ENCODE assay signal across 21 cellular contexts in genomic region chr2:218427741-218428140, GRCh38. TPM values are rescaled to one million over a fixed set of nuclear protein-coding genes. Genes with fewer than 3 reads are reported as not detected.
DNase-seq lines count a peak whose midpoint lies in the region; ATAC-seq, FAIRE-seq and TF ChIP-seq lines count a peak whose summit lies in the region.
"Had no signal": no experiment of that assay in that cellular context is flagged by ENCODE, and none has a peak within 500 bp of the region (broad histone marks: within the 10 kb centered on the region; RNA-seq: fewer than 3 reads in every experiment).

No MANE protein-coding gene starts in this region.

- no peak overlapping the region for H3K4me2 ChIP-seq in H9 (ENCODE audit: insufficient read depth, insufficient read length, low read length)
- H3K4me2 ChIP-seq in H1 (ENCODE audit: insufficient read depth in 1 of 2, low read depth in 2 of 2, low read length in 2 of 2), result no peak overlapping the region
- no peak overlapping the region for H3K4me2 ChIP-seq in mesendoderm (ENCODE audit: low read length)
- H3K4me2 ChIP-seq in mesenchymal stem cell (ENCODE audit: low read length, poor library complexity, severe bottlenecking), result no peak overlapping the region

- H3K18ac ChIP-seq in H9 (ENCODE audit: insufficient read length, low read depth, low read length) (no peak overlapping the region), H1 (ENCODE audit: extremely low read depth, low read length) (no peak overlapping the region), mesendoderm (ENCODE audit: low read length) (no peak overlapping the region), mesenchymal stem cell (ENCODE audit: low read depth in 1 of 2, low read length in 2 of 2) (no peak overlapping the region)

- H3K27me3 Mint-ChIP-seq in H9 (ENCODE audit: low read depth), result peaks cover 1% of the 10 kb centered on the region

- H4K20me1 ChIP-seq in H9 (ENCODE audit: control insufficient read depth, insufficient read depth, insufficient read length), result no peaks in the 10 kb centered on the region
- H4K20me1 ChIP-seq in H1 (replicated peaks in 1 of 2; ENCODE audit: control insufficient read depth in 1 of 2, insufficient read depth in 2 of 2, low read length in 2 of 2), result no peaks in the 10 kb centered on the region

- H3K27ac ChIP-seq in H9 (ENCODE audit: insufficient read length, low read depth, low read length), result no peak overlapping the region
- no peak overlapping the region for H3K27ac ChIP-seq in H1 (ENCODE audit: low read depth, low read length)
- no peak overlapping the region for H3K27ac ChIP-seq in mesendoderm (ENCODE audit: low read depth, low read length)
- no peak overlapping the region for H3K27ac ChIP-seq in upper lobe of right lung
- no peak overlapping the region for H3K27ac ChIP-seq in mesenchymal stem cell (ENCODE audit: low read length, poor library complexity, severe bottlenecking)
- H3K27ac ChIP-seq: HL-60, SJSA1 had no signal

- TF ChIP-seq EP300 in H1 (IDR thresholded peaks at IDR 0.05; ENCODE audit: borderline replicate concordance in 1 of 2, low read depth in 2 of 2, low read length in 2 of 2), result no peak

- H3K79me2 ChIP-seq in H9 (ENCODE audit: insufficient read depth, low read length) (no peaks in the 10 kb centered on the region), H1 (ENCODE audit: control insufficient read depth in 1 of 2, insufficient read depth in 2 of 2, low read length in 2 of 2) (no peaks in the 10 kb centered on the region), mesendoderm (ENCODE audit: control insufficient read depth, insufficient read depth, low read length) (no peaks in the 10 kb centered on the region)

- H2BK5ac ChIP-seq in H9 (ENCODE audit: insufficient read length, low read length) (no peak overlapping the region), H1 (ENCODE audit: low read depth, low read length) (no peak overlapping the region), mesendoderm (ENCODE audit: low read length) (no peak overlapping the region), mesenchymal stem cell (ENCODE audit: low read depth, low read length, poor library complexity, severe bottlenecking) (no peak overlapping the region)

- H3K4me1 Mint-ChIP-seq in H9, result peaks cover 2 to 3% of the 10 kb centered on the region in 2 experiments; a peak in 1 of 4 replicates

- H3K4me3 Mint-ChIP-seq in H9, result no peak overlapping the region

- TF ChIP-seq CTCF in H9 (conservative IDR thresholded peaks at IDR 0.05), result no peak
- TF ChIP-seq CTCF in H1 (IDR thresholded peaks at IDR 0.05; ENCODE audit: control extremely low read depth in 1 of 3, insufficient read depth in 1 of 3, low read depth in 1 of 3, low read length in 3 of 3), result no peak
- TF ChIP-seq CTCF in upper lobe of right lung (IDR thresholded peaks at IDR 0.05), result no peak

- no peak overlapping the region for H2BK20ac ChIP-seq in H9 (ENCODE audit: low read depth, low read length, poor library complexity, severe bottlenecking)
- H2BK20ac ChIP-seq in H1 (ENCODE audit: low read length), result no peak overlapping the region

- H3K14ac ChIP-seq in H9 (ENCODE audit: insufficient read depth, low read length) (no peak overlapping the region), H1 (ENCODE audit: insufficient read length) (no peak overlapping the region), mesenchymal stem cell (ENCODE audit: low read length in 2 of 2) (no peak overlapping the region)

- H2BK15ac ChIP-seq in H9 (ENCODE audit: low read depth, low read length), result no peak overlapping the region
- H2BK15ac ChIP-seq in H1 (ENCODE audit: low read length), result no peak overlapping the region
- no peak overlapping the region for H2BK15ac ChIP-seq in mesendoderm (replicated peaks; ENCODE audit: low read depth)
- no peak overlapping the region for H2BK15ac ChIP-seq in mesenchymal stem cell (ENCODE audit: low read depth, poor library complexity, severe bottlenecking)

- H4K8ac ChIP-seq in H9 (replicated peaks; ENCODE audit: insufficient read length, low read depth, low read length) (no peak overlapping the region), H1 (ENCODE audit: extremely low read depth, insufficient read depth, low read length) (no peak overlapping the region), mesendoderm (ENCODE audit: low read depth, low read length) (no peak overlapping the region), mesenchymal stem cell (ENCODE audit: low read length) (no peak overlapping the region)

- H3T11ph ChIP-seq in H9 (ENCODE audit: low read length), result no peak overlapping the region

- FAIRE-seq in H1 (lab: Jason Lieb, UNC), result no peak
- FAIRE-seq: GM12891, GM18507, HTR-8/SVneo had no signal

- H3K79me1 ChIP-seq in H9 (ENCODE audit: insufficient read depth, low read depth, low read length, poor library complexity, severe bottlenecking), result no peaks in the 10 kb centered on the region
- H3K79me1 ChIP-seq in H1 (ENCODE audit: low read depth, low read length), result no peaks in the 10 kb centered on the region; the same call in 1 of the 2 replicates
- H3K79me1 ChIP-seq in mesendoderm (ENCODE audit: low read length), result no peaks in the 10 kb centered on the region
- no peaks in the 10 kb centered on the region for H3K79me1 ChIP-seq in mesenchymal stem cell (replicated peaks; ENCODE audit: low read length, poor library complexity, severe bottlenecking)

- POLR2A ChIA-PET in H1 (lab: Charles Lee; ENCODE audit: partially characterized antibody), result interaction anchor here (1.0 to 2.3 kb wide), 2 partner anchors 9 to 40 kb away, joined by 3 to 7 read pairs; partner anchors contain the start of gene VIL1

- intact Hi-C loops in upper lobe of right lung (cut with DNase I), result no loop called here

- H3K4me3 ChIP-seq in H1 (ENCODE audit: extremely low read depth in 1 of 4, insufficient read depth in 2 of 4, low read depth in 3 of 4, low read length in 4 of 4), result no peak overlapping the region
- no peak overlapping the region for H3K4me3 ChIP-seq in mesendoderm (ENCODE audit: low read length)
- no peak overlapping the region for H3K4me3 ChIP-seq in upper lobe of right lung
- no peak overlapping the region for H3K4me3 ChIP-seq in mesenchymal stem cell (ENCODE audit: insufficient read depth in 1 of 2, low read depth in 1 of 2, low read length in 2 of 2)
- H3K4me3 ChIP-seq: SJSA1 had no signal

- DNase-seq in H9, result peak; percentile 67
- DNase-seq in H1 (ENCODE audit: low read depth in 1 of 2, low spot score in 2 of 2), result no peak
- peak; percentile 29 for DNase-seq in mesendoderm
- DNase-seq in upper lobe of right lung, result peak; percentile 52
- no peak for DNase-seq in mesenchymal stem cell
- DNase-seq: COR-L47, GF-D8, MV-4-11, NCI-H1417, NCI-H187 treated with DMSO at 0.1 percent for 48 hours, NCI-H446, NCI-H69, PC-3 had no signal

- H2AK5ac ChIP-seq in H9 (ENCODE audit: insufficient read length, low read length) (no peak overlapping the region), H1 (ENCODE audit: low read depth, low read length) (no peak overlapping the region), mesendoderm (ENCODE audit: low read length) (no peak overlapping the region), mesenchymal stem cell (ENCODE audit: low read length, severe bottlenecking) (no peak overlapping the region)

- H4K91ac ChIP-seq in H9 (ENCODE audit: insufficient read length, low read depth, low read length) (no peak overlapping the region), H1 (replicated peaks; ENCODE audit: insufficient read length, low read length) (no peak overlapping the region), mesenchymal stem cell (ENCODE audit: low read length) (no peak overlapping the region)

- no peak overlapping the region for H3K27ac Mint-ChIP-seq in H9

- H2BK120ac ChIP-seq in H9 (ENCODE audit: low read depth, low read length, poor library complexity, severe bottlenecking) (no peak overlapping the region), H1 (replicated peaks; ENCODE audit: low read depth, low read length) (no peak overlapping the region), mesendoderm (ENCODE audit: low read depth, low read length) (no peak overlapping the region), mesenchymal stem cell (ENCODE audit: low read depth, low read length) (no peak overlapping the region)

- no peaks in the 10 kb centered on the region for H3K9me3 ChIP-seq in H9 (ENCODE audit: control insufficient read depth, low read depth, low read length)
- H3K9me3 ChIP-seq in H1 (ENCODE audit: insufficient read depth in 2 of 2, low read depth in 1 of 2, low read length in 1 of 2), result no peaks in the 10 kb centered on the region
- no peaks in the 10 kb centered on the region for H3K9me3 ChIP-seq in upper lobe of right lung
- H3K9me3 ChIP-seq in mesenchymal stem cell (ENCODE audit: control insufficient read depth, low read length), result no peaks in the 10 kb centered on the region
- H3K9me3 ChIP-seq: SJSA1 had no signal

- TF ChIP-seq POLR2A in H1 (IDR thresholded peaks at IDR 0.05; ENCODE audit: control extremely low read depth in 1 of 2, low read depth in 2 of 2, low read length in 2 of 2), result no peak

- H3K27me3 ChIP-seq in H9 (ENCODE audit: insufficient read depth, low read length) (no peaks in the 10 kb centered on the region), H1 (replicated peaks in 1 of 4; ENCODE audit: control insufficient read depth in 3 of 4, extremely low read depth in 1 of 4, insufficient read depth in 3 of 4, low read length in 3 of 4) (no peaks in the 10 kb centered on the region), mesendoderm (ENCODE audit: insufficient read depth, low read length, poor library complexity) (no peaks in the 10 kb centered on the region), upper lobe of right lung (no peaks in the 10 kb centered on the region), mesenchymal stem cell (ENCODE audit: control insufficient read depth in 1 of 2, insufficient read depth in 1 of 2, low read length in 2 of 2) (peaks cover 14 to 29% of the 10 kb centered on the region in 2 experiments)
- H3K27me3 ChIP-seq: SJSA1 had no signal

- H3K4me1 ChIP-seq in H9 (ENCODE audit: insufficient read depth, low read length) (no peaks in the 10 kb centered on the region), H1 (replicated peaks in 1 of 4; ENCODE audit: control insufficient read depth in 3 of 4, insufficient read depth in 4 of 4, low read length in 3 of 4) (peaks cover 0 to 3% (median 0%) of the 10 kb centered on the region in 4 experiments; a peak in 1 of 7 replicates), mesendoderm (ENCODE audit: control insufficient read depth, low read depth, low read length) (no peaks in the 10 kb centered on the region), upper lobe of right lung (no peaks in the 10 kb centered on the region), mesenchymal stem cell (ENCODE audit: control insufficient read depth, insufficient read depth, low read depth, low read length) (peaks cover 2% of the 10 kb centered on the region)
- H3K4me1 ChIP-seq: SJSA1 had no signal

- H3K23me2 ChIP-seq in H9 (ENCODE audit: insufficient read length, low read depth, low read length, poor library complexity, severe bottlenecking) (no peaks in the 10 kb centered on the region), H1 (ENCODE audit: low read depth, low read length) (no peaks in the 10 kb centered on the region)

- H2BK12ac ChIP-seq in H9 (ENCODE audit: insufficient read length, low read depth, low read length) (no peak overlapping the region), H1 (ENCODE audit: low read depth, low read length) (no peak overlapping the region), mesenchymal stem cell (ENCODE audit: low read length in 2 of 2) (no peak overlapping the region)

- H3K9ac ChIP-seq in H9 (ENCODE audit: extremely low read depth, insufficient read length, low read length) (no peak overlapping the region), H1 (replicated peaks in 1 of 4; ENCODE audit: extremely low read depth in 1 of 4, low read depth in 3 of 4, low read length in 3 of 4) (no peak overlapping the region), mesendoderm (ENCODE audit: low read length) (no peak overlapping the region), mesenchymal stem cell (ENCODE audit: low read length) (no peak overlapping the region)

- H2AFZ ChIP-seq in H9 (ENCODE audit: low read length) (no peak overlapping the region), H1 (ENCODE audit: low read length) (no peak overlapping the region), mesenchymal stem cell (ENCODE audit: low read depth, low read length) (no peak overlapping the region)

- H3K56ac ChIP-seq in H9 (ENCODE audit: insufficient read length, low read depth, low read length) (no peak overlapping the region), H1 (replicated peaks; ENCODE audit: insufficient read length, low read depth, low read length) (no peak overlapping the region), mesendoderm (ENCODE audit: low read length) (no peak overlapping the region)

- peaks cover 0 to 4% (median 0%) of the 10 kb centered on the region in 3 experiments; a peak in 1 of 7 replicates for H3K36me3 Mint-ChIP-seq in H9 (ENCODE audit: insufficient read depth in 1 of 3, low read depth in 3 of 3)

- no peak for ATAC-seq in upper lobe of right lung
- no peak for ATAC-seq in GM21786 (IDR thresholded peaks at IDR 0.05; ENCODE audit: unreplicated experiment)
- ATAC-seq in HG03097 (IDR thresholded peaks at IDR 0.05; ENCODE audit: low FRiP score, unreplicated experiment), result no peak
- ATAC-seq: PC-3 had no signal

- H3K23ac ChIP-seq in H9 (ENCODE audit: insufficient read length, low read depth, low read length) (no peak overlapping the region), H1 (ENCODE audit: insufficient read length) (no peak overlapping the region), mesendoderm (ENCODE audit: low read length) (no peak overlapping the region), mesenchymal stem cell (ENCODE audit: low read length in 2 of 2) (no peak overlapping the region)

- H3K9me3 Mint-ChIP-seq in H9, result no peaks in the 10 kb centered on the region

- H4K5ac ChIP-seq in H9 (ENCODE audit: insufficient read length, low read depth, low read length) (no peak overlapping the region), H1 (ENCODE audit: insufficient read length, low read depth, low read length) (no peak overlapping the region), mesendoderm (ENCODE audit: low read length) (no peak overlapping the region)

- H3K4ac ChIP-seq in H9 (ENCODE audit: low read depth, low read length), result no peak overlapping the region
- no peak overlapping the region for H3K4ac ChIP-seq in H1 (replicated peaks; ENCODE audit: insufficient read length, low read depth, low read length)
- H3K4ac ChIP-seq in mesendoderm (ENCODE audit: low read depth, low read length), result no peak overlapping the region
- no peak overlapping the region for H3K4ac ChIP-seq in mesenchymal stem cell (ENCODE audit: low read depth in 1 of 2, low read length in 2 of 2)

- WGBS in H9 (ENCODE audit: extremely low coverage, insufficient read length, low lambda C conversion rate), result no CpG with 5 or more reads among the region's 11 CpGs
- 82% methylated on average over 11 of the region's 11 CpGs; no CpG with 5 or more reads in 1 of the 2 experiments for WGBS in H1 (ENCODE audit: extremely low coverage in 1 of 2, insufficient coverage in 1 of 2, insufficient read length in 1 of 2, insufficient replicate concordance in 2 of 2, low coverage in 1 of 2, low lambda C conversion rate in 2 of 2, missing lambda C conversion rate in 1 of 2), 2 experiments
- WGBS in mesendoderm (ENCODE audit: extremely low coverage, insufficient coverage, low lambda C conversion rate), result no CpG with 5 or more reads among the region's 11 CpGs
- 69% methylated on average over 11 of the region's 11 CpGs for WGBS in mesenchymal stem cell

- no peak for TF ChIP-seq RAD21 in H1 (IDR thresholded peaks at IDR 0.05 in 1 of 2, conservative IDR thresholded peaks at IDR 0.05 in 1 of 2; ENCODE audit: low read depth in 2 of 2, low read length in 2 of 2)

- CTCF ChIA-PET in H1 (lab: Charles Lee; ENCODE audit: partially characterized antibody), result interaction anchor here (0.8 to 1.1 kb wide), 3 partner anchors 9 to 38 kb away, joined by 3 to 4 read pairs (median 3); partner anchors contain the start of gene VIL1

- H3K36me3 ChIP-seq in H1 (ENCODE audit: control insufficient read depth in 2 of 4, insufficient read depth in 4 of 4, low read length in 3 of 4) (no peaks in the 10 kb centered on the region), mesendoderm (ENCODE audit: control insufficient read depth, insufficient read depth, low read length) (no peaks in the 10 kb centered on the region), upper lobe of right lung (no peaks in the 10 kb centered on the region), mesenchymal stem cell (ENCODE audit: control insufficient read depth in 1 of 2, insufficient read depth in 2 of 2, low read depth in 1 of 2, low read length in 2 of 2) (peaks cover 0 to 3% of the 10 kb centered on the region in 2 experiments)
- H3K36me3 ChIP-seq: SJSA1 had no signal

RNA-seq across cellular contexts. Expression of gene VIL1, which starts 8.8 kb away (rescaled TPM):
- total RNA-seq in H9 (2021) (4.0 and 4.2 TPM in 2 replicates), upper lobe of right lung (not detected)
- 7.0 and 8.2 TPM in 2 replicates for total RNA-seq in H1 (2021; fragmentation: NEBNext Ultra II Directional; extraction: Animal tissue kit (Norgen Biotek cat#: 25700))
- 6.2 and 8.1 TPM in 2 replicates for polyA plus RNA-seq in H1 (2011; rRNA removed)
- 5.8 TPM for polyA plus RNA-seq in H1 (2011; cell fraction: cytosol; rRNA removed)
- 11.8 TPM for polyA plus RNA-seq in H1 (2011; cell fraction: nucleus; rRNA removed)
- polyA plus RNA-seq in H1 (2012, experiment 1 of 2), result 4.1 to 7.0 TPM (median 5.3 TPM) in 4 replicates
- polyA plus RNA-seq in H1 (2012, experiment 2 of 2), result 1.9 TPM
- polyA plus RNA-seq in H1 (2013, experiment 1 of 2), result 1.3 TPM
- polyA plus RNA-seq in H1 (2013, experiment 2 of 2), result 1.2 TPM
- polyA minus RNA-seq in H1 (2011; rRNA and poly(A)+ RNA removed), result 11.3 and 14.8 TPM in 2 replicates
- polyA minus RNA-seq in H1 (2011; cell fraction: cytosol; rRNA and poly(A)+ RNA removed), result 3.5 TPM
- polyA minus RNA-seq in H1 (2011; cell fraction: nucleus; rRNA and poly(A)+ RNA removed), result 6.6 TPM
- polyA plus RNA-seq in mesendoderm (2013, experiment 1 of 2), result 6.1 TPM
- 6.5 TPM for polyA plus RNA-seq in mesendoderm (2013, experiment 2 of 2)
- polyA plus RNA-seq in mesenchymal stem cell (2013, experiment 1 of 2), result not detected
- under 0.01 TPM for polyA plus RNA-seq in mesenchymal stem cell (2013, experiment 2 of 2)
- total RNA-seq: SJSA1 had no signal

RNA-seq across cellular contexts. Expression of gene CTDSP1, which starts 28.1 kb away (rescaled TPM):
- total RNA-seq in H9 (2021), result 52.3 and 56.6 TPM in 2 replicates
- 20.3 and 20.9 TPM in 2 replicates for total RNA-seq in H1 (2021; fragmentation: NEBNext Ultra II Directional; extraction: Animal tissue kit (Norgen Biotek cat#: 25700))
- 35.2 and 51.8 TPM in 2 replicates for polyA plus RNA-seq in H1 (2011; rRNA removed)
- 37.5 TPM for polyA plus RNA-seq in H1 (2011; cell fraction: cytosol; rRNA removed)
- polyA plus RNA-seq in H1 (2011; cell fraction: nucleus; rRNA removed), result 41.5 TPM
- polyA plus RNA-seq in H1 (2012, experiment 1 of 2), result 26.6 to 32.0 TPM (median 28.6 TPM) in 4 replicates
- polyA plus RNA-seq in H1 (2012, experiment 2 of 2), result 32.8 TPM
- polyA plus RNA-seq in H1 (2013, experiment 1 of 2), result 10.2 TPM
- polyA plus RNA-seq in H1 (2013, experiment 2 of 2), result 10.7 TPM
- polyA minus RNA-seq in H1 (2011; rRNA and poly(A)+ RNA removed), result 29.1 and 46.5 TPM in 2 replicates
- polyA minus RNA-seq in H1 (2011; cell fraction: cytosol; rRNA and poly(A)+ RNA removed), result 23.2 TPM
- 25.6 TPM for polyA minus RNA-seq in H1 (2011; cell fraction: nucleus; rRNA and poly(A)+ RNA removed)
- 13.1 TPM for polyA plus RNA-seq in mesendoderm (2013, experiment 1 of 2)
- 12.7 TPM for polyA plus RNA-seq in mesendoderm (2013, experiment 2 of 2)
- total RNA-seq in upper lobe of right lung, result 169 TPM
- 65.2 TPM for polyA plus RNA-seq in mesenchymal stem cell (2013, experiment 1 of 2)
- 63.8 TPM for polyA plus RNA-seq in mesenchymal stem cell (2013, experiment 2 of 2)

RNA-seq across cellular contexts. Expression of gene SLC11A1, which starts 45.7 kb away (rescaled TPM):
- total RNA-seq in H9 (2021), result 0.04 and 0.11 TPM in 2 replicates
- total RNA-seq in H1 (2021; fragmentation: NEBNext Ultra II Directional; extraction: Animal tissue kit (Norgen Biotek cat#: 25700)), result 0.21 and 0.43 TPM in 2 replicates
- 0.13 and 0.20 TPM in 2 replicates for polyA plus RNA-seq in H1 (2011; rRNA removed)
- polyA plus RNA-seq in H1 (2011; cell fraction: cytosol; rRNA removed), result 0.05 TPM
- 0.36 TPM for polyA plus RNA-seq in H1 (2011; cell fraction: nucleus; rRNA removed)
- polyA plus RNA-seq in H1 (2012, experiment 1 of 2), result 0.07 to 0.27 TPM (median 0.08 TPM) in 3 of 4 replicates, not detected in the other
- 0.07 TPM for polyA plus RNA-seq in H1 (2012, experiment 2 of 2)
- 0.12 TPM for polyA plus RNA-seq in H1 (2013, experiment 1 of 2)
- polyA plus RNA-seq in H1 (2013, experiment 2 of 2), result 0.09 TPM
- 0.05 TPM in 1 of 2 replicates, not detected in the other for polyA minus RNA-seq in H1 (2011; rRNA and poly(A)+ RNA removed)
- polyA minus RNA-seq in H1 (2011; cell fraction: cytosol; rRNA and poly(A)+ RNA removed), result not detected
- 1.3 TPM for polyA minus RNA-seq in H1 (2011; cell fraction: nucleus; rRNA and poly(A)+ RNA removed)
- 0.04 TPM for polyA plus RNA-seq in mesendoderm (2013, experiment 1 of 2)
- 0.04 TPM for polyA plus RNA-seq in mesendoderm (2013, experiment 2 of 2)
- 302 TPM for total RNA-seq in upper lobe of right lung
- 0.10 TPM for polyA plus RNA-seq in mesenchymal stem cell (2013, experiment 1 of 2)
- polyA plus RNA-seq in mesenchymal stem cell (2013, experiment 2 of 2), result 0.10 TPM
- total RNA-seq: Daoy had no signal

Comparison
In these comparisons a context has a peak if more than half of its experiments do, and no peak if none do; other contexts are left out.
1. DNase-seq: peak in H9 (single experiment), mesendoderm (single experiment) and upper lobe of right lung (single experiment); none in H1 (0 of 2) and mesenchymal stem cell (single experiment).
2. RNA of gene SLC11A1, which starts 45.7 kb away (total RNA-seq): 302 TPM in upper lobe of right lung (single experiment); 0.21 to 0.43 TPM in H1 and 0.04 to 0.11 TPM in H9; every median in the first group is over 100 times any median in the second.